In genomic region chr11:102666331-102666957, GRCh38 we compare ENCODE assay signal across 8 cellular contexts. TPM values are rescaled to one million over a fixed set of nuclear protein-coding genes. Genes with fewer than 3 reads are reported as not detected.
DNase-seq lines count a peak whose midpoint lies in the region; ATAC-seq and TF ChIP-seq lines count a peak whose summit lies in the region.

No MANE protein-coding gene starts in this region.

- DNase-seq in Calu3 (peak; percentile 28), OCI-M1 (lab: John Stamatoyannopoulos, UW) (peak; percentile 50), dermis blood vessel endothelial cell (peak; percentile 67), mesothelial cell of epicardium (ENCODE audit: low spot score in 2 of 2, unreplicated experiment in 2 of 2) (no peak), ovary (no peak), aorta (no peak)

- H3K4me1 Mint-ChIP-seq in Calu3 (ENCODE audit: low read depth, unreplicated experiment) (no peaks in the 10 kb centered on the region), mesothelial cell of epicardium (no peaks in the 10 kb centered on the region)

- H3K4me3 Mint-ChIP-seq in Calu3 (ENCODE audit: low read depth, unreplicated experiment) (no peak overlapping the region), mesothelial cell of epicardium (no peak overlapping the region)

- H3K4me1 ChIP-seq in ovary (ENCODE audit: insufficient read depth): no peaks in the 10 kb centered on the region
- H3K4me1 ChIP-seq in aorta (ENCODE audit: control insufficient read depth in 1 of 2, insufficient read depth in 2 of 2, low read length in 2 of 2): no peaks in the 10 kb centered on the region

- TF ChIP-seq EP300 in ovary (IDR thresholded peaks at IDR 0.05): no peak

- no peak overlapping the region for H3K27ac Mint-ChIP-seq in Calu3 (ENCODE audit: unreplicated experiment)
- H3K27ac Mint-ChIP-seq in mesothelial cell of epicardium: no peak overlapping the region

- CTCF ChIA-PET in Calu3 (lab: Charles Lee): interaction anchor here (0.6 to 2.3 kb wide), 14 partner anchors 13 to 806 kb away, joined by 3 to 16 read pairs (median 4); partner anchors contain the start of gene MMP7

- no peaks in the 10 kb centered on the region for H3K9me3 Mint-ChIP-seq in Calu3 (ENCODE audit: low read depth, unreplicated experiment)
- no peaks in the 10 kb centered on the region for H3K9me3 Mint-ChIP-seq in mesothelial cell of epicardium

- 7 to 11% (median 10%) methylated on average over 4 of the region's 4 CpGs for WGBS in ovary, 3 donors
- 5 to 6% methylated on average over 4 of the region's 4 CpGs for WGBS in aorta, 2 donors

- H3K36me3 Mint-ChIP-seq in Calu3 (ENCODE audit: insufficient read depth, unreplicated experiment) (no peaks in the 10 kb centered on the region), mesothelial cell of epicardium (no peaks in the 10 kb centered on the region)

- no peaks in the 10 kb centered on the region for H3K9me3 ChIP-seq in ovary
- H3K9me3 ChIP-seq in aorta (ENCODE audit: control insufficient read depth, low read length): no peaks in the 10 kb centered on the region

- TF ChIP-seq CTCF in Calu3 (IDR thresholded peaks at IDR 0.05; ENCODE audit: unreplicated experiment) (peak; percentile 57), mesothelial cell of epicardium (IDR thresholded peaks at IDR 0.05; ENCODE audit: unreplicated experiment) (peak; percentile 79), ovary (IDR thresholded peaks at IDR 0.05) (peak in 1 of 3 donors; percentile 37)

- H3K27me3 Mint-ChIP-seq in Calu3 (ENCODE audit: unreplicated experiment) (no peaks in the 10 kb centered on the region), mesothelial cell of epicardium (ENCODE audit: low read depth) (no peaks in the 10 kb centered on the region)

- H3K27me3 ChIP-seq in ovary (no peaks in the 10 kb centered on the region), aorta (ENCODE audit: control insufficient read depth in 1 of 2, insufficient read depth in 2 of 2, low read length in 1 of 2) (no peaks in the 10 kb centered on the region)

- H3K36me3 ChIP-seq in ovary (no peaks in the 10 kb centered on the region), aorta (ENCODE audit: control insufficient read depth in 1 of 2, insufficient read depth in 2 of 2, low read length in 1 of 2) (no peaks in the 10 kb centered on the region)

- H3K27ac ChIP-seq in ovary: no peak overlapping the region
- no peak overlapping the region for H3K27ac ChIP-seq in aorta (ENCODE audit: low read depth in 1 of 2, low read length in 2 of 2)

- no TSS peak for BruUV-seq in Calu3 (replicated peaks; lab: Mats Ljungman, UMichigan)

- intact Hi-C loops in Calu3 (cut with micrococcal nuclease; ENCODE audit: unreplicated experiment): loop anchor here (2.0 to 5.0 kb wide), 3 partner anchors 52 to 326 kb away; no protein-coding TSS in a partner anchor
- intact Hi-C loops in ovary (cut with DNase I): no loop called here
- intact Hi-C loops in aorta (cut with DNase I): loop anchor here in 1 of 2 donors (2.0 kb wide), 1 partner anchor 170 kb away; no protein-coding TSS in a partner anchor

- no peak overlapping the region for H3K4me3 ChIP-seq in ovary
- H3K4me3 ChIP-seq in aorta (ENCODE audit: low read length in 2 of 2): no peak overlapping the region

- ATAC-seq in GM18861 (IDR thresholded peaks at IDR 0.05; ENCODE audit: unreplicated experiment) (peak; percentile 39), HG03442 (IDR thresholded peaks at IDR 0.05; ENCODE audit: unreplicated experiment) (peak; percentile 60), aorta (ENCODE audit: low FRiP score) (no peak)

- no peak for TF ChIP-seq POLR2A in ovary (IDR thresholded peaks at IDR 0.05)

RNA-seq across cellular contexts. Expression of gene MMP27, which starts 39.1 kb away (rescaled TPM):
- total RNA-seq in Calu3 (2022) (not detected in 2 replicates), dermis blood vessel endothelial cell (not detected in 2 replicates), mesothelial cell of epicardium (not detected in 3 replicates), ovary (not detected), aorta (not detected)
- polyA plus RNA-seq in ovary (under 1 TPM in 1 of 2 donors, not detected in 1; 0.12 TPM), aorta (under 1 TPM in 1 of 2 donors, not detected in 1; 0.50 TPM)

RNA-seq across cellular contexts. Expression of gene MMP20, which starts 41.3 kb away (rescaled TPM):
- total RNA-seq in Calu3 (2022) (not detected in 2 replicates), dermis blood vessel endothelial cell (not detected in 2 replicates), mesothelial cell of epicardium (not detected in 3 replicates), ovary (not detected), aorta (not detected)
- polyA plus RNA-seq in ovary (not detected), aorta (not detected)

RNA-seq across cellular contexts. Expression of gene MMP8, which starts 58.3 kb away (rescaled TPM):
- total RNA-seq in Calu3 (2022): not detected in 2 replicates
- not detected in 2 replicates for total RNA-seq in dermis blood vessel endothelial cell
- not detected in 3 replicates for total RNA-seq in mesothelial cell of epicardium
- total RNA-seq in ovary: not detected
- polyA plus RNA-seq in ovary: under 1 TPM in 1 of 2 donors, not detected in 1; 0.02 TPM
- under 1 TPM; 0.42 to 0.60 TPM for total RNA-seq in aorta
- under 1 TPM in 1 of 2 donors, not detected in 1; 0.03 TPM for polyA plus RNA-seq in aorta

Comparison
In these comparisons a context has a peak if more than half of its experiments do, and no peak if none do; other contexts are left out.
1. DNase-seq: peak in Calu3 (single experiment), OCI-M1 (single experiment) and dermis blood vessel endothelial cell (single experiment); none in mesothelial cell of epicardium (0 of 2), ovary (0 of 5) and aorta (0 of 2).